ENCODE assay signal across 1 cellular context in the genomic region with DNA sequence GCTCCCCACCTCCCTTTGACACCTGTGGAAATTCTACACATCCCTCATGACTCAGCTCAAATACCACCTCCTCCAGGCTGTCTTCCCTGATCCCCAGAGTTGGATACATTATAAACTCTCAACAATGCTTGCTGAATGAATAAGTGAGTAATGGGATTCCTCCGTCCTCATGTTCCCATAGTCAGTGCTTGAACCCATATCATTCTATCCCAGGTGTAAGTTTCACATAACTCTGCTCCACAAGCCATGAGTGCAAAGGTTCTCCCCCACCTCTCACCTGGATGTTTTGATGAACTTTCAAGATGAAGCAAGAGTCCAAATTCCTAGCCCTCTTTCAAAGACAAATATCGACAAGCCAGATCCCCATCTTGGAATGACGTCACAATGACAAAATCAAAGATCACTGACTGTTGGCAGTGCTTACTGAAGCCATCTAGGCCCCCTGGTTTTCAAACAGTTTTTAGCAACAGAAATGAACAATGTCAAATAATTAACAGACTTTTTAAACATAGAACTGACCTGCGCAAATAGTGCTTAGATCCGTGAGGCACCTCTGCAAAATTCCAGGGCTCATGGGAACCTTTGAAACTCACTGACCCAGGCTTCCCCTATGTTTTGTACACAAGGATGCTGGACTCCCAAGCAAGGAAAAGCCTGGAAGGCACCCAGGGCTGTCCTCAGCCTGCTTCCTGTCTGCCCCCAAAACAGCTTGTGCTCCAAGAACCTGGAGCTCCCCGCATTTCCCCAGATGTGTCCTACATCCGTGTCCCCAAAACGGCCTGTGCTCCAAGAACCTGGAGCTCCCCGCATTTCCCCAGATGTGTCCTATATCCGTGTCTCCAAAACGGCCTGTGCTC.
TF ChIP-seq lines count a peak whose summit lies in the region.

No MANE protein-coding gene starts in this region.

TF ChIP-seq in HepG2, 621 proteins besides CTCF, POLR2A, EP300 and RAD21 (continued from another document and continues in another):
- TF ChIP-seq AKNA (CRISPR knock-in tag; IDR thresholded peaks at IDR 0.05; ENCODE audit: borderline replicate concordance) (no peak), ZMYM4 (CRISPR knock-in tag; IDR thresholded peaks at IDR 0.05) (peak; percentile 87), RFX3 (CRISPR knock-in tag; IDR thresholded peaks at IDR 0.05) (no peak), ZNF563 (CRISPR knock-in tag; IDR thresholded peaks at IDR 0.05) (no peak), ZNF577 (CRISPR knock-in tag; IDR thresholded peaks at IDR 0.05; ENCODE audit: borderline replicate concordance, low read depth) (no peak), ZNF431 (CRISPR knock-in tag; IDR thresholded peaks at IDR 0.05; ENCODE audit: borderline replicate concordance, low read depth) (no peak), DNMT3B (CRISPR knock-in tag; conservative IDR thresholded peaks at IDR 0.05) (no peak), CHCHD3 (CRISPR knock-in tag; IDR thresholded peaks at IDR 0.05) (no peak), ZNF333 (CRISPR knock-in tag; IDR thresholded peaks at IDR 0.05; ENCODE audit: borderline replicate concordance) (no peak), ZNF567 (CRISPR knock-in tag; IDR thresholded peaks at IDR 0.05; ENCODE audit: borderline replicate concordance) (no peak), SOX13 (IDR thresholded peaks at IDR 0.05) (peak; percentile 87), SOX13 (CRISPR knock-in tag; conservative IDR thresholded peaks at IDR 0.05 in 1 of 2, IDR thresholded peaks at IDR 0.05 in 1 of 2) (peak in 1 of 2 experiments; percentile 86; a peak in 2 of 4 replicates), ATF4 (CRISPR knock-in tag; IDR thresholded peaks at IDR 0.05) (peak in 1 of 2 experiments; percentile 69; a peak in 2 of 4 replicates), MED1 (CRISPR knock-in tag; IDR thresholded peaks at IDR 0.05) (peak; percentile 87), CEBPG (CRISPR knock-in tag; IDR thresholded peaks at IDR 0.05) (peak; percentile 97), BRF2 (CRISPR knock-in tag; IDR thresholded peaks at IDR 0.05) (no peak), CENPX (CRISPR knock-in tag; IDR thresholded peaks at IDR 0.05) (no peak), SCMH1 (CRISPR knock-in tag; IDR thresholded peaks at IDR 0.05; ENCODE audit: borderline replicate concordance) (no peak), ZNF572 (CRISPR knock-in tag; IDR thresholded peaks at IDR 0.05) (no peak), PCBP1 (IDR thresholded peaks at IDR 0.05; ENCODE audit: borderline replicate concordance, low read depth, low read length) (no peak), ATF7 (IDR thresholded peaks at IDR 0.05) (peak; percentile 100), ATF7 (CRISPR knock-in tag; IDR thresholded peaks at IDR 0.05) (peak; percentile 97), ZNF264 (CRISPR knock-in tag; IDR thresholded peaks at IDR 0.05) (peak; percentile 54; the same call in 1 of the 2 replicates)
- TF ChIP-seq, protein P1, sequence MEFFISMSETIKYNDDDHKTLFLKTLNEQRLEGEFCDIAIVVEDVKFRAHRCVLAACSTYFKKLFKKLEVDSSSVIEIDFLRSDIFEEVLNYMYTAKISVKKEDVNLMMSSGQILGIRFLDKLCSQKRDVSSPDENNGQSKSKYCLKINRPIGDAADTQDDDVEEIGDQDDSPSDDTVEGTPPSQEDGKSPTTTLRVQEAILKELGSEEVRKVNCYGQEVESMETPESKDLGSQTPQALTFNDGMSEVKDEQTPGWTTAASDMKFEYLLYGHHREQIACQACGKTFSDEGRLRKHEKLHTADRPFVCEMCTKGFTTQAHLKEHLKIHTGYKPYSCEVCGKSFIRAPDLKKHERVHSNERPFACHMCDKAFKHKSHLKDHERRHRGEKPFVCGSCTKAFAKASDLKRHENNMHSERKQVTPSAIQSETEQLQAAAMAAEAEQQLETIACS (CRISPR knock-in tag; IDR thresholded peaks at IDR 0.05), result no peak
- TF ChIP-seq, protein P2, sequence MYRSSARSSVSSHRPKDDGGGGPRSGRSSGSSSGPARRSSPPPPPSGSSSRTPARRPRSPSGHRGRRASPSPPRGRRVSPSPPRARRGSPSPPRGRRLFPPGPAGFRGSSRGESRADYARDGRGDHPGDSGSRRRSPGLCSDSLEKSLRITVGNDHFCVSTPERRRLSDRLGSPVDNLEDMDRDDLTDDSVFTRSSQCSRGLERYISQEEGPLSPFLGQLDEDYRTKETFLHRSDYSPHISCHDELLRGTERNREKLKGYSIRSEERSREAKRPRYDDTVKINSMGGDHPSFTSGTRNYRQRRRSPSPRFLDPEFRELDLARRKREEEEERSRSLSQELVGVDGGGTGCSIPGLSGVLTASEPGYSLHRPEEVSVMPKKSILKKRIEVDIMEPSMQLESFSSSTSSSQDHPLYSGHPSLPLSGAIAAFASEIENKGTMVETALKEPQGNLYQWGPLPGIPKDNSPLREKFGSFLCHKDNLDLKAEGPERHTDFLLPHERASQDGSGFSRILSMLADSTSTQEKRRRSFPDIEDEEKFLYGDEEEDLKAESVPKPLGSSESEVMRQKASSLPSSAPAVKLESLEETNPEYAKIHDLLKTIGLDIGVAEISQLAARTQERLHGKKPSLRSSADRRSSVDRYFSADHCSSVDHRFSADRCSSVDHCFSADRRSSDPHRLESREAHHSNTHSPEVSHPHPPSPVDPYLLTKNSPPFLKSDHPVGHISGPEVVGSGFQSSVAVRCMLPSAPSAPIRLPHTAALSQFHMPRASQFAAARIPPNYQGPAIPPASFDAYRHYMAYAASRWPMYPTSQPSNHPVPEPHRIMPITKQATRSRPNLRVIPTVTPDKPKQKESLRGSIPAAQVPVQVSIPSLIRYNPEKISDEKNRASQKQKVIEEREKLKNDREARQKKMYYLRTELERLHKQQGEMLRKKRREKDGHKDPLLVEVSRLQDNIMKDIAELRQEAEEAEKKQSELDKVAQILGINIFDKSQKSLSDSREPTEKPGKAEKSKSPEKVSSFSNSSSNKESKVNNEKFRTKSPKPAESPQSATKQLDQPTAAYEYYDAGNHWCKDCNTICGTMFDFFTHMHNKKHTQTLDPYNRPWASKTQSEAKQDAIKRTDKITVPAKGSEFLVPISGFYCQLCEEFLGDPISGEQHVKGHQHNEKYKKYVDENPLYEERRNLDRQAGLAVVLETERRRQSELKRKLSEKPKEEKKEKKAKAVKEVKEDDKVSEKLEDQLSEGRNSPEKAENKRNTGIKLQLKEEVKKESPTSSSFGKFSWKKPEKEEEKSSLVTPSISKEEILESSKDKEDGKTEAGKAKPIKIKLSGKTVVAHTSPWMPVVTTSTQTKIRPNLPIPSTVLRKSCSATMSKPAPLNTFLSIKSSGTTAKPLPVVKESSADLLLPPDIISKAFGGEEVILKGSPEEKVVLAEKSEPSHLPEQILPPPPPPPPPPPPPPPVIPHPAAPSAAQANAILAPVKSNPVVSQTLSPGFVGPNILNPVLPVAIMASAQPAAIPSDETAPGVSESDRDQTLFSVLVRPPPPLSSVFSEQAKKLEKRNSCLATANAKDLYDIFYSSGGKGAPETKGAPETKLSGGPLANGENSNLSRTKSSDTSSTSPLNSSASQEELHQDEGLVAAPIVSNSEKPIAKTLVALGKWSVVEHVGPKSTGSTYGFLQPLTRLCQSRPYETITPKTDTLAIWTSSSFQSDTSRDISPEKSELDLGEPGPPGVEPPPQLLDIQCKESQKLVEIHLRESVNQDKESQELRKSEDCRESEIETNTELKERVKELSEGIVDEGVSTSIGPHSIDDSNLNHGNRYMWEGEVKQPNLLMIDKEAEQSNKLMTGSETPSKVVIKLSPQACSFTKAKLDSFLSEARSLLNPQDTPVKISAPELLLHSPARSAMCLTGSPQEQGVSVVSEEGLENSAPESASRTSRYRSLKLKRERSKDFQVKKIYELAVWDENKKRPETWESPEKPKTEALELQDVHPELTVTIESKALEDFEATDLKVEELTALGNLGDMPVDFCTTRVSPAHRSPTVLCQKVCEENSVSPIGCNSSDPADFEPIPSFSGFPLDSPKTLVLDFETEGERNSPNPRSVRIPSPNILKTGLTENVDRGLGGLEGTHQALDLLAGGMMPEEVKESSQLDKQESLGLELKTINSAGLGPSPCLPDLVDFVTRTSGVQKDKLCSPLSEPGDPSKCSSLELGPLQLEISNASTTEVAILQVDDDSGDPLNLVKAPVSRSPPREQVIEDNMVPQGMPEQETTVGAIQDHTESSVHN (CRISPR knock-in tag; IDR thresholded peaks at IDR 0.05), result no peak
- TF ChIP-seq, protein P3, sequence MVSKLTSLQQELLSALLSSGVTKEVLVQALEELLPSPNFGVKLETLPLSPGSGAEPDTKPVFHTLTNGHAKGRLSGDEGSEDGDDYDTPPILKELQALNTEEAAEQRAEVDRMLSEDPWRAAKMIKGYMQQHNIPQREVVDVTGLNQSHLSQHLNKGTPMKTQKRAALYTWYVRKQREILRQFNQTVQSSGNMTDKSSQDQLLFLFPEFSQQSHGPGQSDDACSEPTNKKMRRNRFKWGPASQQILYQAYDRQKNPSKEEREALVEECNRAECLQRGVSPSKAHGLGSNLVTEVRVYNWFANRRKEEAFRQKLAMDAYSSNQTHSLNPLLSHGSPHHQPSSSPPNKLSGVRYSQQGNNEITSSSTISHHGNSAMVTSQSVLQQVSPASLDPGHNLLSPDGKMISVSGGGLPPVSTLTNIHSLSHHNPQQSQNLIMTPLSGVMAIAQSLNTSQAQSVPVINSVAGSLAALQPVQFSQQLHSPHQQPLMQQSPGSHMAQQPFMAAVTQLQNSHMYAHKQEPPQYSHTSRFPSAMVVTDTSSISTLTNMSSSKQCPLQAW (CRISPR knock-in tag; IDR thresholded peaks at IDR 0.05), result peak; percentile 94
- TF ChIP-seq, protein P4, sequence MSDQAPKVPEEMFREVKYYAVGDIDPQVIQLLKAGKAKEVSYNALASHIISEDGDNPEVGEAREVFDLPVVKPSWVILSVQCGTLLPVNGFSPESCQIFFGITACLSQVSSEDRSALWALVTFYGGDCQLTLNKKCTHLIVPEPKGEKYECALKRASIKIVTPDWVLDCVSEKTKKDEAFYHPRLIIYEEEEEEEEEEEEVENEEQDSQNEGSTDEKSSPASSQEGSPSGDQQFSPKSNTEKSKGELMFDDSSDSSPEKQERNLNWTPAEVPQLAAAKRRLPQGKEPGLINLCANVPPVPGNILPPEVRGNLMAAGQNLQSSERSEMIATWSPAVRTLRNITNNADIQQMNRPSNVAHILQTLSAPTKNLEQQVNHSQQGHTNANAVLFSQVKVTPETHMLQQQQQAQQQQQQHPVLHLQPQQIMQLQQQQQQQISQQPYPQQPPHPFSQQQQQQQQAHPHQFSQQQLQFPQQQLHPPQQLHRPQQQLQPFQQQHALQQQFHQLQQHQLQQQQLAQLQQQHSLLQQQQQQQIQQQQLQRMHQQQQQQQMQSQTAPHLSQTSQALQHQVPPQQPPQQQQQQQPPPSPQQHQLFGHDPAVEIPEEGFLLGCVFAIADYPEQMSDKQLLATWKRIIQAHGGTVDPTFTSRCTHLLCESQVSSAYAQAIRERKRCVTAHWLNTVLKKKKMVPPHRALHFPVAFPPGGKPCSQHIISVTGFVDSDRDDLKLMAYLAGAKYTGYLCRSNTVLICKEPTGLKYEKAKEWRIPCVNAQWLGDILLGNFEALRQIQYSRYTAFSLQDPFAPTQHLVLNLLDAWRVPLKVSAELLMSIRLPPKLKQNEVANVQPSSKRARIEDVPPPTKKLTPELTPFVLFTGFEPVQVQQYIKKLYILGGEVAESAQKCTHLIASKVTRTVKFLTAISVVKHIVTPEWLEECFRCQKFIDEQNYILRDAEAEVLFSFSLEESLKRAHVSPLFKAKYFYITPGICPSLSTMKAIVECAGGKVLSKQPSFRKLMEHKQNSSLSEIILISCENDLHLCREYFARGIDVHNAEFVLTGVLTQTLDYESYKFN (CRISPR knock-in tag; conservative IDR thresholded peaks at IDR 0.05), result peak; percentile 99
